Comparison of ENCODE assay signal across 1 cellular context in the genomic region with DNA sequence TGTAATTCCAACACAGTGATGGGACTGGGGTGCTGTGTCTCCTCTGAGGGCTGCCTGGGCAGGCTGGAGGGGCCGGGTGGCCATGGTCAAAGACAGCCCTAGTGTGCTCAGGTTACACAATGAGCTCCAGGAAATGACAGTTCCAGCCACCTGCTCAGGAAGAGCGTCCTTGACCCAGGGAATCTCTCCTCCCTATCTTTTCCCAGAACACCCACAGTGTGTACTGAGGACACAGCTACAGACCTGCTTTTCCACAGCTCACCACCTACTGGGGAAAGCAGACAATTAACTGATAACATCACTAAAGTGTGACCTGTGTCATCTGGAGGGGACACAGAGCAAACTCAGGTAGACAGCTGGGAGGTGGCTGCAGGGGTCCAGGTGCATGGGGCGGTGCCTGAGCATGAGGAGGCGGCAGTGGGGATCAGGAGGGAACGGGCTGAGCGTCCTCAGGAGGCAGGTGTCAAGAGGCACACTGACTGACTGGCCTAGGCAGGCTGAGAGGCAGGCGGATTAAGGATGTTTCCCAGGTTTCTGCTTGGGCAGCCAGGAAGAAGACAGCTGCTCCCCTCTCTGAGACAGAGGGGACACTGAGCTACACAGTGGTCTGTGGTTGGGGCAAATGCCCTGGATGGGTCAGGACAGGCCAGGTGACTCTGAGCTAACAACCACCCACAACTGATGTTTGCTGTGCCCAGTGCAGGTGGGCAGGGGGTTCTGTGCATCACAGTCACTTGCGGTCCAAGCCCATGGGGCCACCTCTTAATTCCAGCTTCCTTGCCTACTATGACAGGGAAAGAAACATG.
A peak's percentile ranks its signal among the peaks of the same experiment; 100 is the strongest.
TF ChIP-seq lines count a peak whose summit lies in the region.

No MANE protein-coding gene starts in this region.

TF ChIP-seq in HepG2, 621 proteins besides CTCF, POLR2A, EP300 and RAD21 (continued from another document and continues in another):
- TF ChIP-seq, protein P1, sequence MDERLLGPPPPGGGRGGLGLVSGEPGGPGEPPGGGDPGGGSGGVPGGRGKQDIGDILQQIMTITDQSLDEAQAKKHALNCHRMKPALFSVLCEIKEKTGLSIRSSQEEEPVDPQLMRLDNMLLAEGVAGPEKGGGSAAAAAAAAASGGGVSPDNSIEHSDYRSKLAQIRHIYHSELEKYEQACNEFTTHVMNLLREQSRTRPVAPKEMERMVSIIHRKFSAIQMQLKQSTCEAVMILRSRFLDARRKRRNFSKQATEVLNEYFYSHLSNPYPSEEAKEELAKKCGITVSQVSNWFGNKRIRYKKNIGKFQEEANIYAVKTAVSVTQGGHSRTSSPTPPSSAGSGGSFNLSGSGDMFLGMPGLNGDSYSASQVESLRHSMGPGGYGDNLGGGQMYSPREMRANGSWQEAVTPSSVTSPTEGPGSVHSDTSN (CRISPR knock-in tag; IDR thresholded peaks at IDR 0.05), result no peak; the same call in 1 of the 2 replicates
- TF ChIP-seq SNAI1 (CRISPR knock-in tag; IDR thresholded peaks at IDR 0.05; ENCODE audit: borderline replicate concordance), result no peak
- no peak for TF ChIP-seq CC2D1A (CRISPR knock-in tag; IDR thresholded peaks at IDR 0.05)
- TF ChIP-seq YEATS4 (CRISPR knock-in tag; IDR thresholded peaks at IDR 0.05; ENCODE audit: borderline replicate concordance), result peak; percentile 43; the same call in 1 of the 2 replicates
- no peak for TF ChIP-seq PLRG1 (conservative IDR thresholded peaks at IDR 0.05)
- no peak for TF ChIP-seq ZNF10 (CRISPR knock-in tag; IDR thresholded peaks at IDR 0.05; ENCODE audit: borderline replicate concordance, low read depth)
- peak; percentile 73; the same call in 1 of the 2 replicates for TF ChIP-seq FOXJ3 (CRISPR knock-in tag; IDR thresholded peaks at IDR 0.05; ENCODE audit: borderline replicate concordance)
- TF ChIP-seq, protein P2, sequence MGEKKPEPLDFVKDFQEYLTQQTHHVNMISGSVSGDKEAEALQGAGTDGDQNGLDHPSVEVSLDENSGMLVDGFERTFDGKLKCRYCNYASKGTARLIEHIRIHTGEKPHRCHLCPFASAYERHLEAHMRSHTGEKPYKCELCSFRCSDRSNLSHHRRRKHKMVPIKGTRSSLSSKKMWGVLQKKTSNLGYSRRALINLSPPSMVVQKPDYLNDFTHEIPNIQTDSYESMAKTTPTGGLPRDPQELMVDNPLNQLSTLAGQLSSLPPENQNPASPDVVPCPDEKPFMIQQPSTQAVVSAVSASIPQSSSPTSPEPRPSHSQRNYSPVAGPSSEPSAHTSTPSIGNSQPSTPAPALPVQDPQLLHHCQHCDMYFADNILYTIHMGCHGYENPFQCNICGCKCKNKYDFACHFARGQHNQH (CRISPR knock-in tag; IDR thresholded peaks at IDR 0.05), result peak; percentile 95
- TF ChIP-seq ZNF605 (CRISPR knock-in tag; IDR thresholded peaks at IDR 0.05), result no peak
- no peak; the same call in 1 of the 2 replicates for TF ChIP-seq ZNF256 (CRISPR knock-in tag; conservative IDR thresholded peaks at IDR 0.05)
- TF ChIP-seq, protein P3, sequence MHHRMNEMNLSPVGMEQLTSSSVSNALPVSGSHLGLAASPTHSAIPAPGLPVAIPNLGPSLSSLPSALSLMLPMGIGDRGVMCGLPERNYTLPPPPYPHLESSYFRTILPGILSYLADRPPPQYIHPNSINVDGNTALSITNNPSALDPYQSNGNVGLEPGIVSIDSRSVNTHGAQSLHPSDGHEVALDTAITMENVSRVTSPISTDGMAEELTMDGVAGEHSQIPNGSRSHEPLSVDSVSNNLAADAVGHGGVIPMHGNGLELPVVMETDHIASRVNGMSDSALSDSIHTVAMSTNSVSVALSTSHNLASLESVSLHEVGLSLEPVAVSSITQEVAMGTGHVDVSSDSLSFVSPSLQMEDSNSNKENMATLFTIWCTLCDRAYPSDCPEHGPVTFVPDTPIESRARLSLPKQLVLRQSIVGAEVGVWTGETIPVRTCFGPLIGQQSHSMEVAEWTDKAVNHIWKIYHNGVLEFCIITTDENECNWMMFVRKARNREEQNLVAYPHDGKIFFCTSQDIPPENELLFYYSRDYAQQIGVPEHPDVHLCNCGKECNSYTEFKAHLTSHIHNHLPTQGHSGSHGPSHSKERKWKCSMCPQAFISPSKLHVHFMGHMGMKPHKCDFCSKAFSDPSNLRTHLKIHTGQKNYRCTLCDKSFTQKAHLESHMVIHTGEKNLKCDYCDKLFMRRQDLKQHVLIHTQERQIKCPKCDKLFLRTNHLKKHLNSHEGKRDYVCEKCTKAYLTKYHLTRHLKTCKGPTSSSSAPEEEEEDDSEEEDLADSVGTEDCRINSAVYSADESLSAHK (CRISPR knock-in tag; IDR thresholded peaks at IDR 0.05; ENCODE audit: borderline replicate concordance), result no peak
- no peak for TF ChIP-seq KLF15 (CRISPR knock-in tag; IDR thresholded peaks at IDR 0.05; ENCODE audit: borderline replicate concordance)
- TF ChIP-seq, protein P4, sequence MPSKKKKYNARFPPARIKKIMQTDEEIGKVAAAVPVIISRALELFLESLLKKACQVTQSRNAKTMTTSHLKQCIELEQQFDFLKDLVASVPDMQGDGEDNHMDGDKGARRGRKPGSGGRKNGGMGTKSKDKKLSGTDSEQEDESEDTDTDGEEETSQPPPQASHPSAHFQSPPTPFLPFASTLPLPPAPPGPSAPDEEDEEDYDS (CRISPR knock-in tag; IDR thresholded peaks at IDR 0.05), result peak; percentile 77; the same call in 1 of the 2 replicates
- TF ChIP-seq, protein P5, sequence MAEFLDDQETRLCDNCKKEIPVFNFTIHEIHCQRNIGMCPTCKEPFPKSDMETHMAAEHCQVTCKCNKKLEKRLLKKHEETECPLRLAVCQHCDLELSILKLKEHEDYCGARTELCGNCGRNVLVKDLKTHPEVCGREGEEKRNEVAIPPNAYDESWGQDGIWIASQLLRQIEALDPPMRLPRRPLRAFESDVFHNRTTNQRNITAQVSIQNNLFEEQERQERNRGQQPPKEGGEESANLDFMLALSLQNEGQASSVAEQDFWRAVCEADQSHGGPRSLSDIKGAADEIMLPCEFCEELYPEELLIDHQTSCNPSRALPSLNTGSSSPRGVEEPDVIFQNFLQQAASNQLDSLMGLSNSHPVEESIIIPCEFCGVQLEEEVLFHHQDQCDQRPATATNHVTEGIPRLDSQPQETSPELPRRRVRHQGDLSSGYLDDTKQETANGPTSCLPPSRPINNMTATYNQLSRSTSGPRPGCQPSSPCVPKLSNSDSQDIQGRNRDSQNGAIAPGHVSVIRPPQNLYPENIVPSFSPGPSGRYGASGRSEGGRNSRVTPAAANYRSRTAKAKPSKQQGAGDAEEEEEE (CRISPR knock-in tag; IDR thresholded peaks at IDR 0.05; ENCODE audit: borderline replicate concordance), result 0 out of 2 replicates have a peak, but pooled peaks have one; percentile 59
- no peak for TF ChIP-seq ZNF703 (CRISPR knock-in tag; IDR thresholded peaks at IDR 0.05; ENCODE audit: borderline replicate concordance)
- TF ChIP-seq, protein P6, sequence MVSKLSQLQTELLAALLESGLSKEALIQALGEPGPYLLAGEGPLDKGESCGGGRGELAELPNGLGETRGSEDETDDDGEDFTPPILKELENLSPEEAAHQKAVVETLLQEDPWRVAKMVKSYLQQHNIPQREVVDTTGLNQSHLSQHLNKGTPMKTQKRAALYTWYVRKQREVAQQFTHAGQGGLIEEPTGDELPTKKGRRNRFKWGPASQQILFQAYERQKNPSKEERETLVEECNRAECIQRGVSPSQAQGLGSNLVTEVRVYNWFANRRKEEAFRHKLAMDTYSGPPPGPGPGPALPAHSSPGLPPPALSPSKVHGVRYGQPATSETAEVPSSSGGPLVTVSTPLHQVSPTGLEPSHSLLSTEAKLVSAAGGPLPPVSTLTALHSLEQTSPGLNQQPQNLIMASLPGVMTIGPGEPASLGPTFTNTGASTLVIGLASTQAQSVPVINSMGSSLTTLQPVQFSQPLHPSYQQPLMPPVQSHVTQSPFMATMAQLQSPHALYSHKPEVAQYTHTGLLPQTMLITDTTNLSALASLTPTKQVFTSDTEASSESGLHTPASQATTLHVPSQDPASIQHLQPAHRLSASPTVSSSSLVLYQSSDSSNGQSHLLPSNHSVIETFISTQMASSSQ (IDR thresholded peaks at IDR 0.05; ENCODE audit: low read depth), result peak; percentile 28; the same call in 1 of the 2 replicates
- TF ChIP-seq, protein P6 (CRISPR knock-in tag; IDR thresholded peaks at IDR 0.05; ENCODE audit: borderline replicate concordance), result peak; percentile 94
- peak; percentile 69 for TF ChIP-seq ZFX (CRISPR knock-in tag; IDR thresholded peaks at IDR 0.05; ENCODE audit: low read depth)
- TF ChIP-seq, protein P7, sequence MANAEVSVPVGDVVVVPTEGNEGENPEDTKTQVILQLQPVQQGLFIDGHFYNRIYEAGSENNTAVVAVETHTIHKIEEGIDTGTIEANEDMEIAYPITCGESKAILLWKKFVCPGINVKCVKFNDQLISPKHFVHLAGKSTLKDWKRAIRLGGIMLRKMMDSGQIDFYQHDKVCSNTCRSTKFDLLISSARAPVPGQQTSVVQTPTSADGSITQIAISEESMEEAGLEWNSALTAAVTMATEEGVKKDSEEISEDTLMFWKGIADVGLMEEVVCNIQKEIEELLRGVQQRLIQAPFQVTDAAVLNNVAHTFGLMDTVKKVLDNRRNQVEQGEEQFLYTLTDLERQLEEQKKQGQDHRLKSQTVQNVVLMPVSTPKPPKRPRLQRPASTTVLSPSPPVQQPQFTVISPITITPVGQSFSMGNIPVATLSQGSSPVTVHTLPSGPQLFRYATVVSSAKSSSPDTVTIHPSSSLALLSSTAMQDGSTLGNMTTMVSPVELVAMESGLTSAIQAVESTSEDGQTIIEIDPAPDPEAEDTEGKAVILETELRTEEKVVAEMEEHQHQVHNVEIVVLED (CRISPR knock-in tag; IDR thresholded peaks at IDR 0.05; ENCODE audit: borderline replicate concordance), result peak; percentile 62; the same call in 1 of the 2 replicates
- peak; percentile 59 for TF ChIP-seq MED8 (CRISPR knock-in tag; IDR thresholded peaks at IDR 0.05; ENCODE audit: insufficient replicate concordance)
- TF ChIP-seq, protein P8, sequence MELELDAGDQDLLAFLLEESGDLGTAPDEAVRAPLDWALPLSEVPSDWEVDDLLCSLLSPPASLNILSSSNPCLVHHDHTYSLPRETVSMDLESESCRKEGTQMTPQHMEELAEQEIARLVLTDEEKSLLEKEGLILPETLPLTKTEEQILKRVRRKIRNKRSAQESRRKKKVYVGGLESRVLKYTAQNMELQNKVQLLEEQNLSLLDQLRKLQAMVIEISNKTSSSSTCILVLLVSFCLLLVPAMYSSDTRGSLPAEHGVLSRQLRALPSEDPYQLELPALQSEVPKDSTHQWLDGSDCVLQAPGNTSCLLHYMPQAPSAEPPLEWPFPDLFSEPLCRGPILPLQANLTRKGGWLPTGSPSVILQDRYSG (CRISPR knock-in tag; IDR thresholded peaks at IDR 0.05), result no peak
- peak; percentile 83 for TF ChIP-seq ZFP36L1 (CRISPR knock-in tag; IDR thresholded peaks at IDR 0.05)
- TF ChIP-seq, protein P9, sequence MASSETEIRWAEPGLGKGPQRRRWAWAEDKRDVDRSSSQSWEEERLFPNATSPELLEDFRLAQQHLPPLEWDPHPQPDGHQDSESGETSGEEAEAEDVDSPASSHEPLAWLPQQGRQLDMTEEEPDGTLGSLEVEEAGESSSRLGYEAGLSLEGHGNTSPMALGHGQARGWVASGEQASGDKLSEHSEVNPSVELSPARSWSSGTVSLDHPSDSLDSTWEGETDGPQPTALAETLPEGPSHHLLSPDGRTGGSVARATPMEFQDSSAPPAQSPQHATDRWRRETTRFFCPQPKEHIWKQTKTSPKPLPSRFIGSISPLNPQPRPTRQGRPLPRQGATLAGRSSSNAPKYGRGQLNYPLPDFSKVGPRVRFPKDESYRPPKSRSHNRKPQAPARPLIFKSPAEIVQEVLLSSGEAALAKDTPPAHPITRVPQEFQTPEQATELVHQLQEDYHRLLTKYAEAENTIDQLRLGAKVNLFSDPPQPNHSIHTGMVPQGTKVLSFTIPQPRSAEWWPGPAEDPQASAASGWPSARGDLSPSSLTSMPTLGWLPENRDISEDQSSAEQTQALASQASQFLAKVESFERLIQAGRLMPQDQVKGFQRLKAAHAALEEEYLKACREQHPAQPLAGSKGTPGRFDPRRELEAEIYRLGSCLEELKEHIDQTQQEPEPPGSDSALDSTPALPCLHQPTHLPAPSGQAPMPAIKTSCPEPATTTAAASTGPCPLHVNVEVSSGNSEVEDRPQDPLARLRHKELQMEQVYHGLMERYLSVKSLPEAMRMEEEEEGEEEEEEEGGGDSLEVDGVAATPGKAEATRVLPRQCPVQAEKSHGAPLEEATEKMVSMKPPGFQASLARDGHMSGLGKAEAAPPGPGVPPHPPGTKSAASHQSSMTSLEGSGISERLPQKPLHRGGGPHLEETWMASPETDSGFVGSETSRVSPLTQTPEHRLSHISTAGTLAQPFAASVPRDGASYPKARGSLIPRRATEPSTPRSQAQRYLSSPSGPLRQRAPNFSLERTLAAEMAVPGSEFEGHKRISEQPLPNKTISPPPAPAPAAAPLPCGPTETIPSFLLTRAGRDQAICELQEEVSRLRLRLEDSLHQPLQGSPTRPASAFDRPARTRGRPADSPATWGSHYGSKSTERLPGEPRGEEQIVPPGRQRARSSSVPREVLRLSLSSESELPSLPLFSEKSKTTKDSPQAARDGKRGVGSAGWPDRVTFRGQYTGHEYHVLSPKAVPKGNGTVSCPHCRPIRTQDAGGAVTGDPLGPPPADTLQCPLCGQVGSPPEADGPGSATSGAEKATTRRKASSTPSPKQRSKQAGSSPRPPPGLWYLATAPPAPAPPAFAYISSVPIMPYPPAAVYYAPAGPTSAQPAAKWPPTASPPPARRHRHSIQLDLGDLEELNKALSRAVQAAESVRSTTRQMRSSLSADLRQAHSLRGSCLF (CRISPR knock-in tag; IDR thresholded peaks at IDR 0.05; ENCODE audit: borderline replicate concordance), result no peak
- peak; percentile 99 for TF ChIP-seq ELF3 (CRISPR knock-in tag; IDR thresholded peaks at IDR 0.05)
- TF ChIP-seq GFI1 (CRISPR knock-in tag; IDR thresholded peaks at IDR 0.05; ENCODE audit: borderline replicate concordance), result 0 out of 2 replicates have a peak, but pooled peaks have one; percentile 82
- peak; percentile 98 for TF ChIP-seq BCL6 (CRISPR knock-in tag; IDR thresholded peaks at IDR 0.05)
- 0 out of 2 replicates have a peak, but pooled peaks have one; percentile 45 for TF ChIP-seq TRIM24 (CRISPR knock-in tag; IDR thresholded peaks at IDR 0.05)
- TF ChIP-seq CEBPG (CRISPR knock-in tag; IDR thresholded peaks at IDR 0.05), result peak; percentile 91
- peak; percentile 97 for TF ChIP-seq IRF2 (CRISPR knock-in tag; IDR thresholded peaks at IDR 0.05)
